ENCODE assay signal across 17 cellular contexts in the genomic region with DNA sequence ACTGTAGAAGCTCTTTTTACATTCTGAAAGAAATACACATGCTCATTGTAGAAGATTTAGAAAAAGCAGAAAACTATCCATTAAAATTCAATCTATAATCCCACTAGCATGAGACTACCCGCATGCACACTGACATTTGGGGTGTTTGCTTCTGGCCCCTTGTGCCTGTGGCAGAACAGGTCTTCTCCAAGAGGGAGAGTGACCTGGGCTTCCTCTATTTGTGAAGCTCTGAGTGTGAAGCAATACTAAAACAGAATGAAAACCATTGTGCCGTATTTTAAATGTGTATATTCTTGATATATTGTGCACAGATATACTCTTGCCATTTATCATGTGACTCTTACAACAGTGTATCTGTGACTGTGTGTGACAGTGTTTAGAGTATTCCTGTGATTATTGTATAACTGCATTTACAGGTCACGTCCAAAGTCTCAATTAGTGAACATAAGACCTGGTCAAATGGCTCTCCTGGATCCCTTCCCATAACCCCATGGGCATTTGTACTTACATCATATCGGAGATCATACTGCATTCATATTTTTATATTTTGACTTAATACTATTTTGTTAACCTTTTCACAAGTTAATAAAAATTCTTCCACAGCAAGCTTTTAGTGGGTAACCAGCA.
"Had no signal": no experiment of that assay in that cellular context is flagged by ENCODE, and none has a peak within 500 bp of the region (broad histone marks: within the 10 kb centered on the region; RNA-seq: fewer than 3 reads in every experiment).

No MANE protein-coding gene starts in this region.

- H3K27ac ChIP-seq: epithelial cell of prostate had no signal

- ATAC-seq: naive thymus-derived CD4-positive, alpha-beta T cell; stimulated activated memory B cell treated with anti-CD40 and anti-IgM and Interleukin-4, amounts not matched to agents 10 μg/mL and 1 μg/mL and 100 μg/mL, for 72 hours; WTC11 had no signal

- DNase-seq: activated CD4-positive, alpha-beta T cell treated with anti-CD3 and anti-CD28 coated beads, Interleukin-2, amount 10 ng/mL, durations not matched to agents 24 days and 14 days; activated naive CD4-positive, alpha-beta T cell treated with anti-CD3 and anti-CD28 coated beads, Interleukin-2, amount 50 U/mL, for 16 hours; activated T-cell treated with anti-CD3 and anti-CD28 coated beads, Interleukin-2, amount 50 U/mL, for 1 hour; central memory CD4-positive, alpha-beta T cell; cortex of kidney; effector memory CD4-positive, alpha-beta T cell; kidney; naive thymus-derived CD4-positive, alpha-beta T cell; posterior cingulate gyrus; stimulated activated CD4-positive, alpha-beta T cell treated with anti-CD3 and anti-CD28 coated beads, Interleukin-1b, Interleukin-23, amount 100 ng/mL, for 48 hours; T-helper 1 cell; transverse colon had no signal

- H3K4me1 ChIP-seq: transverse colon had no signal

- H3K79me2 ChIP-seq: hepatocyte had no signal

- H3K36me3 ChIP-seq: adrenal gland, transverse colon had no signal

- H3K9me3 ChIP-seq: adrenal gland, transverse colon had no signal

- H3K4me3 ChIP-seq: adrenal gland, hepatocyte, transverse colon had no signal

- H3K27me3 ChIP-seq: adrenal gland, hepatocyte, transverse colon had no signal

- H2AFZ ChIP-seq: hepatocyte had no signal

- H3K4me2 ChIP-seq: hepatocyte had no signal
